In genomic region chr2:224169847-224170246, GRCh38 we compare ENCODE assay signal across 24 cellular contexts.
"Had no signal": no experiment of that assay in that cellular context is flagged by ENCODE, and none has a peak within 500 bp of the region (broad histone marks: within the 10 kb centered on the region; RNA-seq: fewer than 3 reads in every experiment).

No MANE protein-coding gene starts in this region.

- H3K4me3 Mint-ChIP-seq: dendritic cell treated with granulocyte-macrophage colony-stimulating factor and Interleukin-4, amounts not matched to agents 40 ng/mL and 50 ng/mL, for 4 days; effector memory CD8-positive, alpha-beta T cell; endodermal cell; mesothelial cell of epicardium had no signal

- DNase-seq: colonic mucosa; cortex of kidney; effector CD8-positive, alpha-beta T cell; effector memory CD8-positive, alpha-beta T cell; endodermal cell; esophagus squamous epithelium; foreskin fibroblast; foreskin melanocyte; gastrocnemius medialis; glutamatergic neuron; heart right ventricle; hippocampal formation; left cardiac atrium; left lung; left ventricle myocardium superior; lower lobe of right lung; mucosa of descending colon had no signal

- H3K27ac Mint-ChIP-seq: dendritic cell treated with granulocyte-macrophage colony-stimulating factor and Interleukin-4, amounts not matched to agents 40 ng/mL and 50 ng/mL, for 4 days; effector memory CD8-positive, alpha-beta T cell; endodermal cell; mesothelial cell of epicardium had no signal

- H3K36me3 ChIP-seq: colonic mucosa, esophagus squamous epithelium, gastrocnemius medialis, heart right ventricle, left lung, lower lobe of right lung had no signal

- H3K36me3 Mint-ChIP-seq: mesothelial cell of epicardium had no signal

- FAIRE-seq: endometrium, islet of Langerhans, keratinocyte had no signal

- H3K27me3 ChIP-seq: colonic mucosa, esophagus squamous epithelium, gastrocnemius medialis, heart right ventricle, left lung had no signal

- H3K27ac ChIP-seq: colonic mucosa, epithelial cell of prostate, esophagus squamous epithelium, gastrocnemius medialis, heart right ventricle, left lung, lower lobe of right lung had no signal

- H3K27me3 Mint-ChIP-seq: dendritic cell treated with granulocyte-macrophage colony-stimulating factor and Interleukin-4, amounts not matched to agents 40 ng/mL and 50 ng/mL, for 4 days had no signal

- H3K9me3 Mint-ChIP-seq: dendritic cell treated with granulocyte-macrophage colony-stimulating factor and Interleukin-4, amounts not matched to agents 40 ng/mL and 50 ng/mL, for 4 days; effector memory CD8-positive, alpha-beta T cell had no signal

- H3K4me1 ChIP-seq: colonic mucosa, esophagus squamous epithelium, gastrocnemius medialis, left lung, lower lobe of right lung had no signal

- H3K4me3 ChIP-seq: colonic mucosa, esophagus squamous epithelium, gastrocnemius medialis, heart right ventricle, left lung, lower lobe of right lung, mucosa of descending colon had no signal

- H3K4me1 Mint-ChIP-seq: endodermal cell had no signal

- ATAC-seq: effector memory CD8-positive, alpha-beta T cell; esophagus mucosa; gastrocnemius medialis; heart right ventricle; left cardiac atrium; left lung; left ventricle myocardium superior; lower lobe of right lung; mucosa of descending colon had no signal

- H3K9me3 ChIP-seq: colonic mucosa, esophagus squamous epithelium, gastrocnemius medialis, heart right ventricle, left lung, lower lobe of right lung, mucosa of descending colon had no signal
